ENCODE assay signal across 21 cellular contexts in genomic region chr3:123650101-123650500, GRCh38.
DNase-seq lines count a peak whose midpoint lies in the region; ATAC-seq, FAIRE-seq and TF ChIP-seq lines count a peak whose summit lies in the region.
"Had no signal": no experiment of that assay in that cellular context is flagged by ENCODE, and none has a peak within 500 bp of the region (broad histone marks: within the 10 kb centered on the region; RNA-seq: fewer than 3 reads in every experiment).

No MANE protein-coding gene starts in this region.

- peaks cover 32% of the 10 kb centered on the region for H3K4me1 Mint-ChIP-seq in neural crest cell

- peak overlapping the region; percentile 0 for H3K27ac Mint-ChIP-seq in neural crest cell (ENCODE audit: unreplicated experiment)
- H3K27ac Mint-ChIP-seq: CD4-positive, alpha-beta T cell; H9; HFFc6 had no signal

- peaks cover 68% of the 10 kb centered on the region for H3K36me3 ChIP-seq in thoracic aorta
- H3K36me3 ChIP-seq: MG63 had no signal

- no peaks in the 10 kb centered on the region for H3K9me3 ChIP-seq in thoracic aorta
- H3K9me3 ChIP-seq: BLaER1, MG63 had no signal

- TF ChIP-seq POLR2A in GM12891 (IDR thresholded peaks at IDR 0.05; ENCODE audit: low read depth, low read length): no peak

- peak overlapping the region; percentile 23 to 61 for H3K27ac ChIP-seq in coronary artery
- H3K27ac ChIP-seq in thoracic aorta: peak overlapping the region; percentile 25 to 86
- H3K27ac ChIP-seq: BLaER1, RWPE1 had no signal

- no peak for DNase-seq in coronary artery (ENCODE audit: low spot score)
- peak; percentile 52 for DNase-seq in fibroblast of pulmonary artery (ENCODE audit: low read depth)
- no peak for DNase-seq in neural crest cell (ENCODE audit: low read depth, low spot score)
- DNase-seq in thoracic aorta (ENCODE audit: low spot score): no peak
- DNase-seq in NCI-H2081 (lab: John Stamatoyannopoulos, UW): no peak
- DNase-seq in T-helper 9 cell: no peak
- DNase-seq in GM12891 (ENCODE audit: insufficient read length, low spot score): no peak
- DNase-seq in NCI-H226: no peak
- DNase-seq: CD4-positive, alpha-beta T cell; COR-L47; DMS79 treated with DMSO at 0.1 percent for 48 hours; H9; HFFc6; MG63; NCI-H1417; NCI-H1694 treated with DMSO at 0.1 percent for 48 hours; NCI-H510A; NCI-H748 treated with DMSO at 0.1 percent for 48 hours; SHP77 treated with DMSO at 0.1 percent for 48 hours had no signal

- H3K36me3 Mint-ChIP-seq in neural crest cell (ENCODE audit: low read depth): peaks cover 2% of the 10 kb centered on the region

- no peaks in the 10 kb centered on the region for H3K9me3 Mint-ChIP-seq in neural crest cell
- H3K9me3 Mint-ChIP-seq: CD4-positive, alpha-beta T cell; H9; HFFc6 had no signal

- no peak for ATAC-seq in thoracic aorta (ENCODE audit: insufficient number of reproducible peaks, low FRiP score, low read depth)

- no peak overlapping the region for H3K4me3 ChIP-seq in coronary artery
- H3K4me3 ChIP-seq in fibroblast of pulmonary artery (replicated peaks; ENCODE audit: low read depth, low read length): no peak overlapping the region
- no peak overlapping the region for H3K4me3 ChIP-seq in thoracic aorta
- H3K4me3 ChIP-seq: BLaER1, MG63 had no signal

- FAIRE-seq in GM12891 (lab: Jason Lieb, UNC): no peak

- TF ChIP-seq CTCF in coronary artery (IDR thresholded peaks at IDR 0.05): no peak
- no peak for TF ChIP-seq CTCF in fibroblast of pulmonary artery (IDR thresholded peaks at IDR 0.05; ENCODE audit: low read length, missing control alignments)
- no peak for TF ChIP-seq CTCF in neural crest cell (conservative IDR thresholded peaks at IDR 0.05)
- TF ChIP-seq CTCF in thoracic aorta (IDR thresholded peaks at IDR 0.05): no peak

- H3K4me1 ChIP-seq in thoracic aorta (ENCODE audit: control insufficient read depth in 1 of 2, low read depth in 2 of 2): peaks cover 21 to 77% of the 10 kb centered on the region in 2 donors

- H3K4me3 Mint-ChIP-seq in neural crest cell: no peak overlapping the region
- H3K4me3 Mint-ChIP-seq: CD4-positive, alpha-beta T cell; H9 had no signal

- no peaks in the 10 kb centered on the region for H3K27me3 Mint-ChIP-seq in neural crest cell (ENCODE audit: low read depth)
- H3K27me3 Mint-ChIP-seq: CD4-positive, alpha-beta T cell had no signal

- no peaks in the 10 kb centered on the region for H3K27me3 ChIP-seq in thoracic aorta (replicated peaks; ENCODE audit: insufficient read depth)
- H3K27me3 ChIP-seq: BLaER1, MG63 had no signal

TF ChIP-seq in GM12891, 5 proteins besides CTCF, POLR2A, EP300 and RAD21:
- TF ChIP-seq TAF1 (IDR thresholded peaks at IDR 0.05; ENCODE audit: low read depth, low read length): no peak
- no peak for TF ChIP-seq POU2F2 (IDR thresholded peaks at IDR 0.05; ENCODE audit: low read depth, low read length)
- TF ChIP-seq SPI1 (IDR thresholded peaks at IDR 0.05; ENCODE audit: low read depth, low read length): no peak
- TF ChIP-seq POLR2AphosphoS5 (IDR thresholded peaks at IDR 0.05; ENCODE audit: low read depth, low read length): no peak
